In genomic region chr4:143025111-143025704, GRCh38 we compare ENCODE assay signal across 9 cellular contexts.
A peak's percentile ranks its signal among the peaks of the same experiment; 100 is the strongest.
DNase-seq lines count a peak whose midpoint lies in the region; ATAC-seq and TF ChIP-seq lines count a peak whose summit lies in the region.
"Had no signal": no experiment of that assay in that cellular context is flagged by ENCODE, and none has a peak within 500 bp of the region (broad histone marks: within the 10 kb centered on the region; RNA-seq: fewer than 3 reads in every experiment).

No MANE protein-coding gene starts in this region.

- peak overlapping the region in 1 of 2 experiments; percentile 38; a peak in 1 of 4 replicates for H3K4me3 ChIP-seq in SK-N-SH (ENCODE audit: low read depth in 2 of 2, low read length in 1 of 2)

- peak; percentile 58 for TF ChIP-seq RAD21 in SK-N-SH (IDR thresholded peaks at IDR 0.05; ENCODE audit: low read length)

- no peaks in the 10 kb centered on the region for H3K9me2 ChIP-seq in SK-N-SH

- no peaks in the 10 kb centered on the region for H3K79me2 ChIP-seq in SK-N-SH (ENCODE audit: insufficient read depth)

- H3K9me3 Mint-ChIP-seq in Calu3 (ENCODE audit: low read depth, unreplicated experiment) = no peaks in the 10 kb centered on the region

- H3K9me3 ChIP-seq in SK-N-SH = no peaks in the 10 kb centered on the region

- no peaks in the 10 kb centered on the region for H4K20me1 ChIP-seq in SK-N-SH (ENCODE audit: insufficient read depth)

- no peaks in the 10 kb centered on the region for H3K36me3 ChIP-seq in SK-N-SH (replicated peaks in 1 of 2; ENCODE audit: control insufficient read depth in 1 of 2, insufficient read depth in 2 of 2, low read length in 1 of 2)

- TF ChIP-seq CTCF in Calu3 (IDR thresholded peaks at IDR 0.05; ENCODE audit: unreplicated experiment) (no peak), SK-N-SH (IDR thresholded peaks at IDR 0.05) (peak; percentile 33)

- no peaks in the 10 kb centered on the region for H3K27me3 Mint-ChIP-seq in Calu3 (ENCODE audit: unreplicated experiment)

- no peak for TF ChIP-seq EP300 in SK-N-SH (IDR thresholded peaks at IDR 0.05; ENCODE audit: borderline replicate concordance in 1 of 2, low read depth in 1 of 2, low read length in 1 of 2)

- H3K4me1 ChIP-seq in SK-N-SH (ENCODE audit: control insufficient read depth in 1 of 2, insufficient read depth in 2 of 2, low read depth in 1 of 2, low read length in 1 of 2) = no peaks in the 10 kb centered on the region; a peak in 1 of 4 replicates

- H3K27ac ChIP-seq in SK-N-SH (ENCODE audit: low read depth in 2 of 2, low read length in 1 of 2) = no peak overlapping the region

- no peak overlapping the region for H3K27ac Mint-ChIP-seq in Calu3 (ENCODE audit: unreplicated experiment)

- no peaks in the 10 kb centered on the region for H3K27me3 ChIP-seq in SK-N-SH (ENCODE audit: insufficient read depth)

- BruUV-seq in Calu3 (replicated peaks; lab: Mats Ljungman, UMichigan) = no TSS peak

- ATAC-seq in GM19025 (IDR thresholded peaks at IDR 0.05; ENCODE audit: low read depth, unreplicated experiment) (peak; percentile 48), HG03139 (IDR thresholded peaks at IDR 0.05; ENCODE audit: unreplicated experiment) (peak; percentile 45)

- intact Hi-C loops in Calu3 (cut with micrococcal nuclease; ENCODE audit: unreplicated experiment) = loop anchor here (2.0 kb wide), 1 partner anchor 40 kb away; no protein-coding TSS in a partner anchor
- intact Hi-C loops in posterior cingulate gyrus (cut with DNase I) = loop anchor here (10.0 kb wide), 1 partner anchor 900 kb away; no protein-coding TSS in a partner anchor

- POLR2A ChIA-PET in SK-N-SH (lab: Yijun Ruan, JAX) = no interaction called here

- peak; percentile 36 for DNase-seq in Calu3
- no peak for DNase-seq in SK-N-SH
- peak; percentile 35 for DNase-seq in iPS-NIHi7 (ENCODE audit: extremely low spot score)
- DNase-seq in AG08395 (ENCODE audit: low spot score) = no peak
- no peak for DNase-seq in activated CD4-positive, alpha-beta T cell treated with anti-CD3 and anti-CD28 coated beads, Interleukin-2, amount 50 U/mL, for 4 hours
- DNase-seq in posterior cingulate gyrus = no peak
- DNase-seq: left cardiac atrium had no signal

- no peak overlapping the region for H3K4me3 Mint-ChIP-seq in Calu3 (ENCODE audit: low read depth, unreplicated experiment)

- CTCF ChIA-PET in Calu3 (lab: Charles Lee) = interaction anchor here (3.2 kb wide), 1 partner anchor 39 kb away, joined by 17 read pairs; no protein-coding TSS in a partner anchor
- CTCF ChIA-PET in SK-N-SH (lab: Yijun Ruan, JAX) = interaction anchor here (0.6 to 1.1 kb wide), 2 partner anchors 49 to 1434 kb away, joined by 3 read pairs; no protein-coding TSS in a partner anchor

- H3K4me2 ChIP-seq in SK-N-SH = no peak overlapping the region

- H3K36me3 Mint-ChIP-seq in Calu3 (ENCODE audit: insufficient read depth, unreplicated experiment) = no peaks in the 10 kb centered on the region

- H3K4me1 Mint-ChIP-seq in Calu3 (ENCODE audit: low read depth, unreplicated experiment) = peaks cover 23% of the 10 kb centered on the region

- H2AFZ ChIP-seq in SK-N-SH (ENCODE audit: low read depth) = no peak overlapping the region

- WGBS in SK-N-SH (ENCODE audit: low lambda C conversion rate) = 24% methylated on average over 2 of the region's 2 CpGs

- no peak overlapping the region for H3K9ac ChIP-seq in SK-N-SH

- H3F3A ChIP-seq in SK-N-SH (replicated peaks; ENCODE audit: insufficient read depth) = no peaks in the 10 kb centered on the region

TF ChIP-seq in SK-N-SH, 30 proteins besides CTCF, POLR2A, EP300 and RAD21:
- TF ChIP-seq FOSL2 (IDR thresholded peaks at IDR 0.05; ENCODE audit: borderline replicate concordance, low read depth) = no peak
- TF ChIP-seq REST (IDR thresholded peaks at IDR 0.05; ENCODE audit: low read depth, low read length) = no peak
- TF ChIP-seq MAX (IDR thresholded peaks at IDR 0.05; ENCODE audit: low read depth) = no peak
- no peak for TF ChIP-seq CHD2 (IDR thresholded peaks at IDR 0.05; ENCODE audit: low read length, partially characterized antibody)
- TF ChIP-seq USF2 (IDR thresholded peaks at IDR 0.05; ENCODE audit: borderline replicate concordance, low read depth, low read length) = no peak
- TF ChIP-seq NFIC (IDR thresholded peaks at IDR 0.05; ENCODE audit: borderline replicate concordance) = no peak
- TF ChIP-seq ZBTB33 (IDR thresholded peaks at IDR 0.05; ENCODE audit: borderline replicate concordance, low read depth) = no peak
- TF ChIP-seq EZH2phosphoT487 (IDR thresholded peaks at IDR 0.05; ENCODE audit: borderline replicate concordance, low read depth) = no peak
- TF ChIP-seq PBX3 (IDR thresholded peaks at IDR 0.05) = no peak
- no peak for TF ChIP-seq TEAD4 (IDR thresholded peaks at IDR 0.05; ENCODE audit: borderline replicate concordance, insufficient read depth)
- TF ChIP-seq MXI1 (IDR thresholded peaks at IDR 0.05; ENCODE audit: low read depth, low read length) = no peak
- no peak for TF ChIP-seq MEF2A (IDR thresholded peaks at IDR 0.05; ENCODE audit: borderline replicate concordance, low read depth)
- no peak for TF ChIP-seq YY1 (IDR thresholded peaks at IDR 0.05; ENCODE audit: low read depth)
- TF ChIP-seq JUND (IDR thresholded peaks at IDR 0.05) = no peak

Comparison
In these comparisons a context has a peak if more than half of its experiments do, and no peak if none do; other contexts are left out.
1. DNase-seq: peak in Calu3 (single experiment) and iPS-NIHi7 (single experiment); none in SK-N-SH (single experiment), AG08395 (single experiment), activated CD4-positive, alpha-beta T cell treated with anti-CD3 and anti-CD28 coated beads, Interleukin-2, amount 50 U/mL, for 4 hours (0 of 2) and posterior cingulate gyrus (0 of 10).